Comparison of ENCODE assay signal across 10 cellular contexts in the genomic region with DNA sequence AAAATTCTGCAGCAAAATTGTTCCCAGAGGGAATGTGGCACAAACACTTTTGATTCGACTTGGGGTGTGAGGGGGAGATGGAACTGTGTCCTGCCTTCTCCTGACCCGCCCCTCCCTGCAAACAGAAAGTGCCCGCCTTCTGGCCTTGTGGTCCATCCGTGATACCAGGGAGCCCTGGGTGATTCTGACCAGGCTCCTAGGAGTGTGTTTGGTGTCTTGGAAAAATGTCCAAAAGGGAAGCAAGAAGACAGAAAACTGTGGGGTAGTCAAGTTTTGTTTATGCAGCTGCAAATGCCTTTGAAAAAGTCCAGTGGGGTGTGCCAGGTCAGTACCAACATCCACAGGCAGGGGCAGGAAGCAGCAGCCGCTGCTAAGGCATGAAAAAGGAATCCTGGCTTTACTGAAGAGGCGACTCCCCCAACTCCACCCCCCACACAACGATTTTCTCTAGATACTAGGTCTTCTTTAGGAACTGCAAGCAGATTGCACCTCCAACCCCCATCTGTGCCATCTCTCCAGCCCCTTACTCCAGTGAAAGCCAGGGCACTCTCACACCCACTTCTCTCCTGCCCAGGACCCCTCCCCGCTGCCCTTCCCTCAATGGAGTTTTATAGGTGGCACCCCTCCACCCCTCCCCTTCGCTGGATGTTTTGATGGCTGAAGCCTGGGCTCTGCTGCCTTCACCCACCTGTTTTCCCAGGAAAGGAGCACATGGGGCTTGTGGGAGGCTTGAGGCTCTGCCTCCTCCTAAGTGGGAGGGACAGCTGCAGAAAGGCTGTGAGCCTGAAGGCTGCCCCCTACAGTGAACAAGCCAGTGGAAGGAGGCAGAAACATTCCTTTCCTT.
DNase-seq lines count a peak whose midpoint lies in the region; ATAC-seq and TF ChIP-seq lines count a peak whose summit lies in the region.
"Had no signal": no experiment of that assay in that cellular context is flagged by ENCODE, and none has a peak within 500 bp of the region (broad histone marks: within the 10 kb centered on the region; RNA-seq: fewer than 3 reads in every experiment).

No MANE protein-coding gene starts in this region.

- no peaks in the 10 kb centered on the region for H3K27me3 ChIP-seq in WERI-Rb-1 (ENCODE audit: insufficient read depth, low read depth, severe bottlenecking)
- no peaks in the 10 kb centered on the region for H3K27me3 ChIP-seq in hepatocyte
- no peaks in the 10 kb centered on the region for H3K27me3 ChIP-seq in upper lobe of right lung

- no peaks in the 10 kb centered on the region for H3K36me3 ChIP-seq in WERI-Rb-1
- H3K36me3 ChIP-seq in hepatocyte (replicated peaks; ENCODE audit: insufficient read depth, low read depth): no peaks in the 10 kb centered on the region
- H3K36me3 ChIP-seq in upper lobe of right lung: no peaks in the 10 kb centered on the region

- no peak overlapping the region for H3K4me3 ChIP-seq in WERI-Rb-1 (ENCODE audit: low read depth, low read length)
- no peak overlapping the region for H3K4me3 ChIP-seq in hepatocyte
- no peak overlapping the region for H3K4me3 ChIP-seq in upper lobe of right lung

- no peaks in the 10 kb centered on the region for H3K36me3 Mint-ChIP-seq in natural killer cell
- H3K36me3 Mint-ChIP-seq: activated CD4-positive, alpha-beta memory T cell treated with anti-CD3 and anti-CD28 coated beads for 36 hours; CD4-positive, CD25-positive, alpha-beta regulatory T cell had no signal

- H3K4me1 ChIP-seq in hepatocyte (ENCODE audit: insufficient read depth): peaks cover 13% of the 10 kb centered on the region
- no peaks in the 10 kb centered on the region for H3K4me1 ChIP-seq in upper lobe of right lung

- no peaks in the 10 kb centered on the region for H3K9me3 ChIP-seq in WERI-Rb-1 (ENCODE audit: severe bottlenecking)
- H3K9me3 ChIP-seq in hepatocyte (ENCODE audit: low read depth): no peaks in the 10 kb centered on the region
- no peaks in the 10 kb centered on the region for H3K9me3 ChIP-seq in upper lobe of right lung

- no peaks in the 10 kb centered on the region for H4K20me1 ChIP-seq in hepatocyte (ENCODE audit: insufficient read depth, poor library complexity, severe bottlenecking)

- ATAC-seq in upper lobe of right lung (no peak), natural killer cell (no peak)

- no peaks in the 10 kb centered on the region for H3K9me2 ChIP-seq in hepatocyte (replicated peaks; ENCODE audit: insufficient read depth)

- no peak overlapping the region for H3K4me2 ChIP-seq in hepatocyte

- WGBS in hepatocyte (ENCODE audit: low lambda C conversion rate, missing lambda C conversion rate): 65% methylated on average over 9 of the region's 9 CpGs

- no peaks in the 10 kb centered on the region for H3K27me3 Mint-ChIP-seq in natural killer cell (ENCODE audit: low read depth in 2 of 2)
- H3K27me3 Mint-ChIP-seq: activated CD4-positive, alpha-beta memory T cell treated with anti-CD3 and anti-CD28 coated beads for 36 hours had no signal

- no peaks in the 10 kb centered on the region for H3K79me2 ChIP-seq in hepatocyte

- peak; percentile 29; the same call in 1 of the 2 replicates for TF ChIP-seq CTCF in WERI-Rb-1 (IDR thresholded peaks at IDR 0.05; ENCODE audit: low read depth, low read length)
- peak; percentile 29 for TF ChIP-seq CTCF in hepatocyte (IDR thresholded peaks at IDR 0.05; ENCODE audit: poor library complexity)
- peak; percentile 36 for TF ChIP-seq CTCF in upper lobe of right lung (IDR thresholded peaks at IDR 0.05)
- TF ChIP-seq CTCF in natural killer cell (IDR thresholded peaks at IDR 0.05): no peak

- intact Hi-C loops in upper lobe of right lung (cut with DNase I) (no loop called here), natural killer cell (cut with micrococcal nuclease) (no loop called here)

- DNase-seq in NCI-H510A treated with DMSO at 0.1 percent for 48 hours (lab: John Stamatoyannopoulos, UW) (peak; percentile 8), NCI-H510A (lab: John Stamatoyannopoulos, UW) (no peak), WERI-Rb-1 (no peak), hepatocyte (ENCODE audit: low spot score) (no peak), upper lobe of right lung (no peak), NCI-H2107 treated with DMSO at 0.1 percent for 48 hours (lab: John Stamatoyannopoulos, UW; ENCODE audit: unreplicated experiment) (no peak), cerebellar cortex (ENCODE audit: low spot score) (no peak), natural killer cell (no peak)
- DNase-seq: activated CD4-positive, alpha-beta memory T cell treated with anti-CD3 and anti-CD28 coated beads for 36 hours; CD4-positive, CD25-positive, alpha-beta regulatory T cell had no signal

- no peak overlapping the region for H3K27ac ChIP-seq in WERI-Rb-1
- no peak overlapping the region for H3K27ac ChIP-seq in hepatocyte
- H3K27ac ChIP-seq in upper lobe of right lung: no peak overlapping the region

- H3K4me1 Mint-ChIP-seq in natural killer cell: peaks cover 21 to 25% of the 10 kb centered on the region in 2 donors

- H3K4me3 Mint-ChIP-seq in natural killer cell: no peak overlapping the region
- H3K4me3 Mint-ChIP-seq: activated CD4-positive, alpha-beta memory T cell treated with anti-CD3 and anti-CD28 coated beads for 36 hours; CD4-positive, CD25-positive, alpha-beta regulatory T cell had no signal

- H3K9me3 Mint-ChIP-seq in natural killer cell: no peaks in the 10 kb centered on the region
- H3K9me3 Mint-ChIP-seq: activated CD4-positive, alpha-beta memory T cell treated with anti-CD3 and anti-CD28 coated beads for 36 hours; CD4-positive, CD25-positive, alpha-beta regulatory T cell had no signal

- H2AFZ ChIP-seq in hepatocyte: no peak overlapping the region

- H3K27ac Mint-ChIP-seq in natural killer cell: no peak overlapping the region
- H3K27ac Mint-ChIP-seq: activated CD4-positive, alpha-beta memory T cell treated with anti-CD3 and anti-CD28 coated beads for 36 hours; CD4-positive, CD25-positive, alpha-beta regulatory T cell had no signal
